In the genomic region with DNA sequence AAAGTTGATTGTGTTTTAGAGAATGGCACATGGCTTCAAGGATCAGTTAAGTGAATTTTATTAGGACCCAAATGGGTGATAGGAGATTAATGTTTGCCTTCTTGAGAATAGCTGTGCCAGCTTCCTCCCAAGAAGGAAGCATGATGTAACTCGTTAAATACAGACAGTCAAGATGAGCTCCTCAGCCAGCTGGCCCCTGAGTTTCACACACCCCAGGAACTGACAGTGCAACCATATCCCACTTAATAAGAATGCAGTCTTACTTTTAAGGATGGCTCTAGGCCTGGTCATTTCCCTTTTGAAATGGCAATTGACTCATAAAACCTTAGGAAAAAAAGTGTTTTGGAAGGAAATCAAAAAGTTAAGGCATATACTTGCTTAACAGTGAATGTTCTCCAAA, we compare ENCODE assay signal across 16 cellular contexts.
DNase-seq lines count a peak whose midpoint lies in the region; ATAC-seq and TF ChIP-seq lines count a peak whose summit lies in the region.
"Had no signal": no experiment of that assay in that cellular context is flagged by ENCODE, and none has a peak within 500 bp of the region (broad histone marks: within the 10 kb centered on the region; RNA-seq: fewer than 3 reads in every experiment).

No MANE protein-coding gene starts in this region.

- no peak overlapping the region for H2AK5ac ChIP-seq in mesendoderm (ENCODE audit: low read length)

- no peaks in the 10 kb centered on the region for H3K79me2 ChIP-seq in mesendoderm (ENCODE audit: control insufficient read depth, insufficient read depth, low read length)

- H3K36me3 ChIP-seq in mesendoderm (ENCODE audit: control insufficient read depth, insufficient read depth, low read length), result no peaks in the 10 kb centered on the region
- H3K36me3 ChIP-seq: cardiac muscle cell, neural progenitor cell, tibial nerve had no signal

- no peak overlapping the region for H4K8ac ChIP-seq in mesendoderm (ENCODE audit: low read depth, low read length)

- no peak overlapping the region for H2BK120ac ChIP-seq in mesendoderm (ENCODE audit: low read depth, low read length)

- no peak overlapping the region for H3K18ac ChIP-seq in mesendoderm (ENCODE audit: low read length)

- DNase-seq in AG20443 (ENCODE audit: low spot score) (peak; percentile 43), Kasumi-1 (lab: John Stamatoyannopoulos, UW) (peak; percentile 33 to 46), mesendoderm (no peak), NCI-H345 (lab: John Stamatoyannopoulos, UW) (no peak), KBM-7 (no peak)
- DNase-seq: activated CD4-positive, alpha-beta T cell treated with anti-CD3 and anti-CD28 coated beads, Interleukin-2, amount 10 ng/mL, durations not matched to agents 24 days and 14 days; activated T-cell treated with anti-CD3 and anti-CD28 coated beads for 4 hours; head of caudate nucleus; NCI-H187; NCI-H526 treated with DMSO at 0.1 percent for 48 hours had no signal

- ATAC-seq in GM18867 (IDR thresholded peaks at IDR 0.05; ENCODE audit: unreplicated experiment) (no peak), HG02840 (IDR thresholded peaks at IDR 0.05; ENCODE audit: low FRiP score, unreplicated experiment) (no peak)

- H3K79me1 ChIP-seq in mesendoderm (ENCODE audit: low read length), result no peaks in the 10 kb centered on the region

- no peak overlapping the region for H4K5ac ChIP-seq in mesendoderm (ENCODE audit: low read length)

- H3K27ac ChIP-seq in VCaP (peak overlapping the region; percentile 76), mesendoderm (ENCODE audit: low read depth, low read length) (no peak overlapping the region)
- H3K27ac ChIP-seq: cardiac muscle cell, neural progenitor cell, tibial nerve had no signal

- in situ Hi-C loops in KBM-7 (cut with MboI; ENCODE audit: low pct_unique_long_range_greater_than_20kb, low sequenced_read_pairs), result no loop called here

- H2BK5ac ChIP-seq in mesendoderm (ENCODE audit: low read length), result no peak overlapping the region

- H3K9ac ChIP-seq in mesendoderm (ENCODE audit: low read length), result no peak overlapping the region
- H3K9ac ChIP-seq: neural progenitor cell had no signal

- H3K4me1 ChIP-seq in mesendoderm (ENCODE audit: control insufficient read depth, low read depth, low read length), result no peaks in the 10 kb centered on the region

- no peak overlapping the region for H3K4me3 ChIP-seq in mesendoderm (ENCODE audit: low read length)
- H3K4me3 ChIP-seq: cardiac muscle cell, neural progenitor cell, tibial nerve had no signal

- H2BK15ac ChIP-seq in mesendoderm (replicated peaks; ENCODE audit: low read depth), result no peak overlapping the region

- H3K27me3 ChIP-seq in mesendoderm (ENCODE audit: insufficient read depth, low read length, poor library complexity), result no peaks in the 10 kb centered on the region
- H3K27me3 ChIP-seq: cardiac muscle cell, neural progenitor cell, tibial nerve had no signal

- H3K4me2 ChIP-seq in mesendoderm (ENCODE audit: low read length), result no peak overlapping the region
- H3K4me2 ChIP-seq: neural progenitor cell had no signal

- WGBS in mesendoderm (ENCODE audit: extremely low coverage, insufficient coverage, low lambda C conversion rate), result no CpG with 5 or more reads among the region's 1 CpG

- H3K4ac ChIP-seq in mesendoderm (ENCODE audit: low read depth, low read length), result no peak overlapping the region

- no peak overlapping the region for H3K56ac ChIP-seq in mesendoderm (ENCODE audit: low read length)

- no peak for TF ChIP-seq CTCF in VCaP (conservative IDR thresholded peaks at IDR 0.05)

- H3K23ac ChIP-seq in mesendoderm (ENCODE audit: low read length), result peak overlapping the region; percentile 39

Comparison
In these comparisons a context has a peak if more than half of its experiments do, and no peak if none do; other contexts are left out.
1. DNase-seq: peak in AG20443 (single experiment) and Kasumi-1 (2 of 2); none in mesendoderm (single experiment), NCI-H345 (single experiment) and KBM-7 (single experiment).